ENCODE assay signal across 8 cellular contexts in genomic region chr5:119355636-119356383, GRCh38. TPM values are rescaled to one million over a fixed set of nuclear protein-coding genes. Genes with fewer than 3 reads are reported as not detected.
DNase-seq lines count a peak whose midpoint lies in the region; ATAC-seq and TF ChIP-seq lines count a peak whose summit lies in the region.

TNFAIP8 (plus strand) TSS chr5:119356019; CDS start chr5:119356091, 72 bp downstream.

- H3K4me1 ChIP-seq in HUES48 (ENCODE audit: control insufficient read depth, insufficient read depth, low read length) (peaks cover 74% of the 10 kb centered on the region), duodenal mucosa (ENCODE audit: control insufficient read depth in 1 of 2, insufficient read depth in 2 of 2, low read length in 2 of 2) (peaks cover 31 to 32% of the 10 kb centered on the region in 2 donors)

- no peak for TF ChIP-seq POLR2A in lower leg skin (IDR thresholded peaks at IDR 0.05)

- DNase-seq in CD1c-positive myeloid dendritic cell (ENCODE audit: extremely low spot score) (peak; percentile 94), lower leg skin (ENCODE audit: low spot score in 2 of 2) (peak; percentile 51 to 92), GF-D8 (lab: John Stamatoyannopoulos, UW) (no peak)
- DNase-seq in activated CD4-positive, alpha-beta T cell treated with anti-CD3 and anti-CD28 coated beads for 48 hours, result peak; percentile 88
- DNase-seq in stimulated activated CD4-positive, alpha-beta T cell treated with anti-CD3 and anti-CD28 coated beads, Interleukin-4, amount 100 ng/mL, for 4 hours, result peak; percentile 78 to 79

- H3K9ac ChIP-seq in HUES48 (ENCODE audit: low read depth, low read length), result peak within 1 kb of the TSS; percentile 70
- H3K9ac ChIP-seq in duodenal mucosa (ENCODE audit: low read depth in 1 of 2, low read length in 2 of 2), result peak within 1 kb of the TSS; percentile 63 to 66

- H3K4me3 ChIP-seq in HUES48 (ENCODE audit: low read depth, low read length) (peak within 1 kb of the TSS; percentile 75), duodenal mucosa (ENCODE audit: low read depth in 1 of 2, low read length in 2 of 2) (peak within 1 kb of the TSS; percentile 71 to 73), lower leg skin (ENCODE audit: low read depth, poor library complexity, severe bottlenecking) (peak within 1 kb of the TSS; percentile 47)

- H3K36me3 ChIP-seq in HUES48 (ENCODE audit: control insufficient read depth, insufficient read depth, low read length) (no peaks in the 10 kb centered on the region), duodenal mucosa (ENCODE audit: control insufficient read depth in 1 of 2, insufficient read depth in 2 of 2, low read length in 2 of 2) (no peaks in the 10 kb centered on the region)

- WGBS in lower leg skin, 2 donors, result 1 to 5% methylated on average over 55 of the region's 55 CpGs

- H3K27me3 ChIP-seq in HUES48 (ENCODE audit: control insufficient read depth, insufficient read depth, low read length) (peaks cover 22% of the 10 kb centered on the region), duodenal mucosa (ENCODE audit: control insufficient read depth in 1 of 2, insufficient read depth in 2 of 2, low read length in 2 of 2) (no peaks in the 10 kb centered on the region)

- peak; percentile 32 for ATAC-seq in GM21367 (IDR thresholded peaks at IDR 0.05; ENCODE audit: unreplicated experiment)

- intact Hi-C loops in lower leg skin (cut with DNase I; ENCODE audit: low total_unique reads), result no loop called here

- peak within 1 kb of the TSS; percentile 51 for H3K27ac ChIP-seq in HUES48 (ENCODE audit: low read depth, low read length)
- H3K27ac ChIP-seq in duodenal mucosa (ENCODE audit: low read depth, low read length), result peak within 1 kb of the TSS; percentile 42

- no peaks in the 10 kb centered on the region for H3K9me3 ChIP-seq in HUES48 (ENCODE audit: control insufficient read depth, insufficient read depth, low read length)
- H3K9me3 ChIP-seq in duodenal mucosa (ENCODE audit: control insufficient read depth in 1 of 2, low read length in 2 of 2), result no peaks in the 10 kb centered on the region

- no peak for TF ChIP-seq CTCF in lower leg skin (IDR thresholded peaks at IDR 0.05)

RNA-seq across cellular contexts. Expression of gene TNFAIP8, which starts in this region (rescaled TPM):
- total RNA-seq in lower leg skin, result 10 to 100 TPM; 52.0 to 61.2 (median 54.7) TPM
